In genomic region chr1:234607091-234608025, GRCh38 we compare ENCODE assay signal across 1 cellular context.
A peak's percentile ranks its signal among the peaks of the same experiment; 100 is the strongest.
TF ChIP-seq lines count a peak whose summit lies in the region.

No MANE protein-coding gene starts in this region.

TF ChIP-seq in GM12878, 131 proteins besides CTCF, POLR2A, EP300 and RAD21 (continued from another document and continues in another):
- TF ChIP-seq, protein P1, sequence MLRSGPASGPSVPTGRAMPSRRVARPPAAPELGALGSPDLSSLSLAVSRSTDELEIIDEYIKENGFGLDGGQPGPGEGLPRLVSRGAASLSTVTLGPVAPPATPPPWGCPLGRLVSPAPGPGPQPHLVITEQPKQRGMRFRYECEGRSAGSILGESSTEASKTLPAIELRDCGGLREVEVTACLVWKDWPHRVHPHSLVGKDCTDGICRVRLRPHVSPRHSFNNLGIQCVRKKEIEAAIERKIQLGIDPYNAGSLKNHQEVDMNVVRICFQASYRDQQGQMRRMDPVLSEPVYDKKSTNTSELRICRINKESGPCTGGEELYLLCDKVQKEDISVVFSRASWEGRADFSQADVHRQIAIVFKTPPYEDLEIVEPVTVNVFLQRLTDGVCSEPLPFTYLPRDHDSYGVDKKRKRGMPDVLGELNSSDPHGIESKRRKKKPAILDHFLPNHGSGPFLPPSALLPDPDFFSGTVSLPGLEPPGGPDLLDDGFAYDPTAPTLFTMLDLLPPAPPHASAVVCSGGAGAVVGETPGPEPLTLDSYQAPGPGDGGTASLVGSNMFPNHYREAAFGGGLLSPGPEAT (IDR thresholded peaks at IDR 0.05; ENCODE audit: low read depth) = peak; percentile 29; the same call in 1 of the 2 replicates
- TF ChIP-seq ATF7 (IDR thresholded peaks at IDR 0.05; ENCODE audit: low read depth) (no peak), RFX5 (IDR thresholded peaks at IDR 0.05; ENCODE audit: low read depth, low read length) (no peak), SREBF1 (IDR thresholded peaks at IDR 0.05; ENCODE audit: low read length) (no peak), STAT1 (conservative IDR thresholded peaks at IDR 0.05) (no peak), RBBP5 (conservative IDR thresholded peaks at IDR 0.05) (no peak), JUND (IDR thresholded peaks at IDR 0.05; ENCODE audit: low read depth, low read length) (no peak), PKNOX1 (IDR thresholded peaks at IDR 0.05) (no peak), USF2 (IDR thresholded peaks at IDR 0.05; ENCODE audit: borderline replicate concordance, low read depth, low read length) (no peak; the same call in 1 of the 2 replicates), MYC (IDR thresholded peaks at IDR 0.05; ENCODE audit: insufficient read depth, insufficient read length, insufficient replicate concordance, low read length, severe bottlenecking) (no peak), YY1 (IDR thresholded peaks at IDR 0.05; ENCODE audit: low read depth, low read length) (no peak), SPI1 (IDR thresholded peaks at IDR 0.05; ENCODE audit: borderline replicate concordance, insufficient read depth, low read depth, low read length) (peak; percentile 42; the same call in 1 of the 2 replicates), IRF5 (IDR thresholded peaks at IDR 0.05; ENCODE audit: borderline replicate concordance) (no peak), RUNX3 (IDR thresholded peaks at IDR 0.05; ENCODE audit: low read length) (no peak), ESRRA (IDR thresholded peaks at IDR 0.05; ENCODE audit: low read length) (no peak), RCOR1 (conservative IDR thresholded peaks at IDR 0.05; ENCODE audit: low read depth, low read length) (0 out of 2 replicates have a peak, but pooled peaks have one; percentile 58), MYB (IDR thresholded peaks at IDR 0.05; ENCODE audit: borderline replicate concordance, low read depth, low read length) (no peak), TAF1 (IDR thresholded peaks at IDR 0.05; ENCODE audit: borderline replicate concordance, low read depth, low read length) (0 out of 2 replicates have a peak, but pooled peaks have one; percentile 8), IRF4 (IDR thresholded peaks at IDR 0.05; ENCODE audit: low read depth, low read length) (0 out of 2 replicates have a peak, but pooled peaks have one; percentile 10), ZNF217 (IDR thresholded peaks at IDR 0.05) (no peak), NFIC (IDR thresholded peaks at IDR 0.05; ENCODE audit: low read depth, low read length) (no peak), RAD51 (IDR thresholded peaks at IDR 0.05) (no peak), ZBED1 (IDR thresholded peaks at IDR 0.05; ENCODE audit: borderline replicate concordance) (no peak), MXI1 (IDR thresholded peaks at IDR 0.05; ENCODE audit: low read depth, low read length) (no peak), ZSCAN29 (IDR thresholded peaks at IDR 0.05) (peak; percentile 33; the same call in 1 of the 2 replicates), CHD2 (IDR thresholded peaks at IDR 0.05; ENCODE audit: borderline replicate concordance, low read depth, low read length) (no peak), LARP7 (IDR thresholded peaks at IDR 0.05) (peak; percentile 75), ZZZ3 (IDR thresholded peaks at IDR 0.05; ENCODE audit: control insufficient read depth, insufficient read length, low read depth) (no peak), SUPT20H (IDR thresholded peaks at IDR 0.05; ENCODE audit: borderline replicate concordance, control insufficient read depth, low read depth, low read length) (no peak), TCF3 (IDR thresholded peaks at IDR 0.05; ENCODE audit: borderline replicate concordance, insufficient read depth, low read depth, low read length) (no peak), TCF12 (IDR thresholded peaks at IDR 0.05; ENCODE audit: low read depth, low read length) (0 out of 2 replicates have a peak, but pooled peaks have one; percentile 6), EED (IDR thresholded peaks at IDR 0.05; ENCODE audit: low read depth) (peak; percentile 81)
- TF ChIP-seq, protein P2, sequence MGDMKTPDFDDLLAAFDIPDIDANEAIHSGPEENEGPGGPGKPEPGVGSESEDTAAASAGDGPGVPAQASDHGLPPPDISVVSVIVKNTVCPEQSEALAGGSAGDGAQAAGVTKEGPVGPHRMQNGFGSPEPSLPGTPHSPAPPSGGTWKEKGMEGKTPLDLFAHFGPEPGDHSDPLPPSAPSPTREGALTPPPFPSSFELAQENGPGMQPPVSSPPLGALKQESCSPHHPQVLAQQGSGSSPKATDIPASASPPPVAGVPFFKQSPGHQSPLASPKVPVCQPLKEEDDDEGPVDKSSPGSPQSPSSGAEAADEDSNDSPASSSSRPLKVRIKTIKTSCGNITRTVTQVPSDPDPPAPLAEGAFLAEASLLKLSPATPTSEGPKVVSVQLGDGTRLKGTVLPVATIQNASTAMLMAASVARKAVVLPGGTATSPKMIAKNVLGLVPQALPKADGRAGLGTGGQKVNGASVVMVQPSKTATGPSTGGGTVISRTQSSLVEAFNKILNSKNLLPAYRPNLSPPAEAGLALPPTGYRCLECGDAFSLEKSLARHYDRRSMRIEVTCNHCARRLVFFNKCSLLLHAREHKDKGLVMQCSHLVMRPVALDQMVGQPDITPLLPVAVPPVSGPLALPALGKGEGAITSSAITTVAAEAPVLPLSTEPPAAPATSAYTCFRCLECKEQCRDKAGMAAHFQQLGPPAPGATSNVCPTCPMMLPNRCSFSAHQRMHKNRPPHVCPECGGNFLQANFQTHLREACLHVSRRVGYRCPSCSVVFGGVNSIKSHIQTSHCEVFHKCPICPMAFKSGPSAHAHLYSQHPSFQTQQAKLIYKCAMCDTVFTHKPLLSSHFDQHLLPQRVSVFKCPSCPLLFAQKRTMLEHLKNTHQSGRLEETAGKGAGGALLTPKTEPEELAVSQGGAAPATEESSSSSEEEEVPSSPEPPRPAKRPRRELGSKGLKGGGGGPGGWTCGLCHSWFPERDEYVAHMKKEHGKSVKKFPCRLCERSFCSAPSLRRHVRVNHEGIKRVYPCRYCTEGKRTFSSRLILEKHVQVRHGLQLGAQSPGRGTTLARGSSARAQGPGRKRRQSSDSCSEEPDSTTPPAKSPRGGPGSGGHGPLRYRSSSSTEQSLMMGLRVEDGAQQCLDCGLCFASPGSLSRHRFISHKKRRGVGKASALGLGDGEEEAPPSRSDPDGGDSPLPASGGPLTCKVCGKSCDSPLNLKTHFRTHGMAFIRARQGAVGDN (IDR thresholded peaks at IDR 0.05) = peak; percentile 70
- TF ChIP-seq, protein P3, sequence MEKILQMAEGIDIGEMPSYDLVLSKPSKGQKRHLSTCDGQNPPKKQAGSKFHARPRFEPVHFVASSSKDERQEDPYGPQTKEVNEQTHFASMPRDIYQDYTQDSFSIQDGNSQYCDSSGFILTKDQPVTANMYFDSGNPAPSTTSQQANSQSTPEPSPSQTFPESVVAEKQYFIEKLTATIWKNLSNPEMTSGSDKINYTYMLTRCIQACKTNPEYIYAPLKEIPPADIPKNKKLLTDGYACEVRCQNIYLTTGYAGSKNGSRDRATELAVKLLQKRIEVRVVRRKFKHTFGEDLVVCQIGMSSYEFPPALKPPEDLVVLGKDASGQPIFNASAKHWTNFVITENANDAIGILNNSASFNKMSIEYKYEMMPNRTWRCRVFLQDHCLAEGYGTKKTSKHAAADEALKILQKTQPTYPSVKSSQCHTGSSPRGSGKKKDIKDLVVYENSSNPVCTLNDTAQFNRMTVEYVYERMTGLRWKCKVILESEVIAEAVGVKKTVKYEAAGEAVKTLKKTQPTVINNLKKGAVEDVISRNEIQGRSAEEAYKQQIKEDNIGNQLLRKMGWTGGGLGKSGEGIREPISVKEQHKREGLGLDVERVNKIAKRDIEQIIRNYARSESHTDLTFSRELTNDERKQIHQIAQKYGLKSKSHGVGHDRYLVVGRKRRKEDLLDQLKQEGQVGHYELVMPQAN (conservative IDR thresholded peaks at IDR 0.05) = 0 out of 2 replicates have a peak, but pooled peaks have one; percentile 24
- TF ChIP-seq, protein P4, sequence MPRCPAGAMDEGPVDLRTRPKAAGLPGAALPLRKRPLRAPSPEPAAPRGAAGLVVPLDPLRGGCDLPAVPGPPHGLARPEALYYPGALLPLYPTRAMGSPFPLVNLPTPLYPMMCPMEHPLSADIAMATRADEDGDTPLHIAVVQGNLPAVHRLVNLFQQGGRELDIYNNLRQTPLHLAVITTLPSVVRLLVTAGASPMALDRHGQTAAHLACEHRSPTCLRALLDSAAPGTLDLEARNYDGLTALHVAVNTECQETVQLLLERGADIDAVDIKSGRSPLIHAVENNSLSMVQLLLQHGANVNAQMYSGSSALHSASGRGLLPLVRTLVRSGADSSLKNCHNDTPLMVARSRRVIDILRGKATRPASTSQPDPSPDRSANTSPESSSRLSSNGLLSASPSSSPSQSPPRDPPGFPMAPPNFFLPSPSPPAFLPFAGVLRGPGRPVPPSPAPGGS (IDR thresholded peaks at IDR 0.05; ENCODE audit: borderline replicate concordance, insufficient read depth, low read depth, low read length, poor library complexity, severe bottlenecking) = no peak
- TF ChIP-seq, protein P5, sequence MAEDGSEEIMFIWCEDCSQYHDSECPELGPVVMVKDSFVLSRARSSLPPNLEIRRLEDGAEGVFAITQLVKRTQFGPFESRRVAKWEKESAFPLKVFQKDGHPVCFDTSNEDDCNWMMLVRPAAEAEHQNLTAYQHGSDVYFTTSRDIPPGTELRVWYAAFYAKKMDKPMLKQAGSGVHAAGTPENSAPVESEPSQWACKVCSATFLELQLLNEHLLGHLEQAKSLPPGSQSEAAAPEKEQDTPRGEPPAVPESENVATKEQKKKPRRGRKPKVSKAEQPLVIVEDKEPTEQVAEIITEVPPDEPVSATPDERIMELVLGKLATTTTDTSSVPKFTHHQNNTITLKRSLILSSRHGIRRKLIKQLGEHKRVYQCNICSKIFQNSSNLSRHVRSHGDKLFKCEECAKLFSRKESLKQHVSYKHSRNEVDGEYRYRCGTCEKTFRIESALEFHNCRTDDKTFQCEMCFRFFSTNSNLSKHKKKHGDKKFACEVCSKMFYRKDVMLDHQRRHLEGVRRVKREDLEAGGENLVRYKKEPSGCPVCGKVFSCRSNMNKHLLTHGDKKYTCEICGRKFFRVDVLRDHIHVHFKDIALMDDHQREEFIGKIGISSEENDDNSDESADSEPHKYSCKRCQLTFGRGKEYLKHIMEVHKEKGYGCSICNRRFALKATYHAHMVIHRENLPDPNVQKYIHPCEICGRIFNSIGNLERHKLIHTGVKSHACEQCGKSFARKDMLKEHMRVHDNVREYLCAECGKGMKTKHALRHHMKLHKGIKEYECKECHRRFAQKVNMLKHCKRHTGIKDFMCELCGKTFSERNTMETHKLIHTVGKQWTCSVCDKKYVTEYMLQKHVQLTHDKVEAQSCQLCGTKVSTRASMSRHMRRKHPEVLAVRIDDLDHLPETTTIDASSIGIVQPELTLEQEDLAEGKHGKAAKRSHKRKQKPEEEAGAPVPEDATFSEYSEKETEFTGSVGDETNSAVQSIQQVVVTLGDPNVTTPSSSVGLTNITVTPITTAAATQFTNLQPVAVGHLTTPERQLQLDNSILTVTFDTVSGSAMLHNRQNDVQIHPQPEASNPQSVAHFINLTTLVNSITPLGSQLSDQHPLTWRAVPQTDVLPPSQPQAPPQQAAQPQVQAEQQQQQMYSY (CRISPR knock-in tag; IDR thresholded peaks at IDR 0.05) = no peak
- TF ChIP-seq, protein P6, sequence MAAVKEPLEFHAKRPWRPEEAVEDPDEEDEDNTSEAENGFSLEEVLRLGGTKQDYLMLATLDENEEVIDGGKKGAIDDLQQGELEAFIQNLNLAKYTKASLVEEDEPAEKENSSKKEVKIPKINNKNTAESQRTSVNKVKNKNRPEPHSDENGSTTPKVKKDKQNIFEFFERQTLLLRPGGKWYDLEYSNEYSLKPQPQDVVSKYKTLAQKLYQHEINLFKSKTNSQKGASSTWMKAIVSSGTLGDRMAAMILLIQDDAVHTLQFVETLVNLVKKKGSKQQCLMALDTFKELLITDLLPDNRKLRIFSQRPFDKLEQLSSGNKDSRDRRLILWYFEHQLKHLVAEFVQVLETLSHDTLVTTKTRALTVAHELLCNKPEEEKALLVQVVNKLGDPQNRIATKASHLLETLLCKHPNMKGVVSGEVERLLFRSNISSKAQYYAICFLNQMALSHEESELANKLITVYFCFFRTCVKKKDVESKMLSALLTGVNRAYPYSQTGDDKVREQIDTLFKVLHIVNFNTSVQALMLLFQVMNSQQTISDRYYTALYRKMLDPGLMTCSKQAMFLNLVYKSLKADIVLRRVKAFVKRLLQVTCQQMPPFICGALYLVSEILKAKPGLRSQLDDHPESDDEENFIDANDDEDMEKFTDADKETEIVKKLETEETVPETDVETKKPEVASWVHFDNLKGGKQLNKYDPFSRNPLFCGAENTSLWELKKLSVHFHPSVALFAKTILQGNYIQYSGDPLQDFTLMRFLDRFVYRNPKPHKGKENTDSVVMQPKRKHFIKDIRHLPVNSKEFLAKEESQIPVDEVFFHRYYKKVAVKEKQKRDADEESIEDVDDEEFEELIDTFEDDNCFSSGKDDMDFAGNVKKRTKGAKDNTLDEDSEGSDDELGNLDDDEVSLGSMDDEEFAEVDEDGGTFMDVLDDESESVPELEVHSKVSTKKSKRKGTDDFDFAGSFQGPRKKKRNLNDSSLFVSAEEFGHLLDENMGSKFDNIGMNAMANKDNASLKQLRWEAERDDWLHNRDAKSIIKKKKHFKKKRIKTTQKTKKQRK (IDR thresholded peaks at IDR 0.05; ENCODE audit: low read depth, low read length) = no peak
- TF ChIP-seq, protein P7, sequence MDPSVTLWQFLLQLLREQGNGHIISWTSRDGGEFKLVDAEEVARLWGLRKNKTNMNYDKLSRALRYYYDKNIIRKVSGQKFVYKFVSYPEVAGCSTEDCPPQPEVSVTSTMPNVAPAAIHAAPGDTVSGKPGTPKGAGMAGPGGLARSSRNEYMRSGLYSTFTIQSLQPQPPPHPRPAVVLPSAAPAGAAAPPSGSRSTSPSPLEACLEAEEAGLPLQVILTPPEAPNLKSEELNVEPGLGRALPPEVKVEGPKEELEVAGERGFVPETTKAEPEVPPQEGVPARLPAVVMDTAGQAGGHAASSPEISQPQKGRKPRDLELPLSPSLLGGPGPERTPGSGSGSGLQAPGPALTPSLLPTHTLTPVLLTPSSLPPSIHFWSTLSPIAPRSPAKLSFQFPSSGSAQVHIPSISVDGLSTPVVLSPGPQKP (IDR thresholded peaks at IDR 0.05; ENCODE audit: low read depth, low read length) = no peak
